In genomic region chr2:241217320-241218031, GRCh38 we compare ENCODE assay signal across 1 cellular context.
TF ChIP-seq lines count a peak whose summit lies in the region.

No MANE protein-coding gene starts in this region.

TF ChIP-seq in K562, 482 proteins besides CTCF, POLR2A, EP300 and RAD21 (continued from another document and continues in another):
- TF ChIP-seq ARID4B (CRISPR knock-in tag; IDR thresholded peaks at IDR 0.05) (0 out of 2 replicates have a peak, but pooled peaks have one; percentile 19), ATF1 (CRISPR knock-in tag; IDR thresholded peaks at IDR 0.05) (no peak), ATF1 (tag; IDR thresholded peaks at IDR 0.05) (peak; percentile 34; the same call in 1 of the 2 replicates), VEZF1 (CRISPR knock-in tag; IDR thresholded peaks at IDR 0.05) (peak; percentile 85), ZNF143 (CRISPR knock-in tag; IDR thresholded peaks at IDR 0.05) (no peak), ATF6 (CRISPR knock-in tag; IDR thresholded peaks at IDR 0.05) (no peak), EP400 (IDR thresholded peaks at IDR 0.05) (peak; percentile 24; the same call in 1 of the 2 replicates), ZNF197 (CRISPR knock-in tag; IDR thresholded peaks at IDR 0.05; ENCODE audit: low read depth) (peak; percentile 71; the same call in 1 of the 2 replicates), FOXA3 (CRISPR knock-in tag; conservative IDR thresholded peaks at IDR 0.05 in 1 of 2, IDR thresholded peaks at IDR 0.05 in 1 of 2) (no peak), USF1 (CRISPR knock-in tag; IDR thresholded peaks at IDR 0.05) (peak; percentile 71), HNRNPLL (IDR thresholded peaks at IDR 0.05; ENCODE audit: low read depth, low read length, poor library complexity, severe bottlenecking) (peak; percentile 58), ESRRA (IDR thresholded peaks at IDR 0.05; ENCODE audit: borderline replicate concordance, low read depth) (no peak), E2F6 (IDR thresholded peaks at IDR 0.05; ENCODE audit: borderline replicate concordance in 1 of 2, extremely low read depth in 1 of 2, insufficient read depth in 1 of 2, insufficient read length in 1 of 2, low read depth in 1 of 2, low read length in 1 of 2, poor library complexity in 1 of 2, severe bottlenecking in 1 of 2) (peak; percentile 47 to 56), ZNF778 (CRISPR knock-in tag; IDR thresholded peaks at IDR 0.05) (no peak), TEAD1 (CRISPR knock-in tag; IDR thresholded peaks at IDR 0.05) (peak in 1 of 2 experiments; percentile 62; a peak in 1 of 4 replicates), SP1 (CRISPR knock-in tag; IDR thresholded peaks at IDR 0.05) (peak; percentile 43; the same call in 1 of the 2 replicates), GTF3C2 (IDR thresholded peaks at IDR 0.05; ENCODE audit: borderline replicate concordance, extremely low read depth, insufficient read length) (no peak), MNT (conservative IDR thresholded peaks at IDR 0.05) (peak in 1 of 2 experiments; percentile 71; a peak in 2 of 4 replicates), ZNF639 (CRISPR knock-in tag; conservative IDR thresholded peaks at IDR 0.05 in 1 of 2, IDR thresholded peaks at IDR 0.05 in 1 of 2) (0 out of 4 replicates have a peak, but pooled peaks of 1 of the 2 experiments have one; percentile 65), CREB3L1 (IDR thresholded peaks at IDR 0.05; ENCODE audit: borderline replicate concordance, low read depth) (no peak), MCM3 (IDR thresholded peaks at IDR 0.05) (no peak), EGR1 (conservative IDR thresholded peaks at IDR 0.05) (peak; percentile 51; the same call in 1 of the 2 replicates), RBFOX2 (IDR thresholded peaks at IDR 0.05; ENCODE audit: low read depth, low read length) (peak; percentile 55; the same call in 1 of the 2 replicates), HDAC1 (IDR thresholded peaks at IDR 0.05) (peak in 1 of 2 experiments; percentile 33; a peak in 1 of 4 replicates), L3MBTL2 (IDR thresholded peaks at IDR 0.05) (peak; percentile 71), TFAP4 (CRISPR knock-in tag; IDR thresholded peaks at IDR 0.05; ENCODE audit: borderline replicate concordance) (peak; percentile 54; the same call in 1 of the 2 replicates), ZNF740 (CRISPR knock-in tag; IDR thresholded peaks at IDR 0.05) (peak; percentile 50; the same call in 1 of the 2 replicates), ZNF740 (tag; IDR thresholded peaks at IDR 0.05) (no peak), OTX1 (CRISPR knock-in tag; IDR thresholded peaks at IDR 0.05) (no peak), PBX2 (CRISPR knock-in tag; IDR thresholded peaks at IDR 0.05; ENCODE audit: low read depth) (no peak), PBX2 (tag; conservative IDR thresholded peaks at IDR 0.05; ENCODE audit: low read depth) (no peak), ZNF717 (CRISPR knock-in tag; IDR thresholded peaks at IDR 0.05) (no peak), HCFC1 (IDR thresholded peaks at IDR 0.05; ENCODE audit: low read depth, low read length) (no peak)
